ENCODE assay signal across 8 cellular contexts in genomic region chr1:17335821-17336718, GRCh38. TPM values are rescaled to one million over a fixed set of nuclear protein-coding genes. Genes with fewer than 3 reads are reported as not detected.
DNase-seq lines count a peak whose midpoint lies in the region; ATAC-seq and TF ChIP-seq lines count a peak whose summit lies in the region.

No MANE protein-coding gene starts in this region.

- no peak overlapping the region for H3K27ac ChIP-seq in SJCRH30
- H3K27ac ChIP-seq in prostate gland = no peak overlapping the region

- ATAC-seq in Right ventricle myocardium superior (ENCODE audit: poor library complexity) (no peak), HG02623 (IDR thresholded peaks at IDR 0.05; ENCODE audit: unreplicated experiment) (no peak)

- H3K9me3 ChIP-seq in SJCRH30 (replicated peaks) (no peaks in the 10 kb centered on the region), prostate gland (no peaks in the 10 kb centered on the region)

- H3K4me3 ChIP-seq in SJCRH30 = no peak overlapping the region
- H3K4me3 ChIP-seq in prostate gland = no peak overlapping the region

- WGBS in prostate gland = 34% methylated on average over 20 of the region's 20 CpGs

- H3K27me3 ChIP-seq in SJCRH30 = 0 out of 2 replicates have a peak, but pooled peaks cover 3% of the 10 kb centered on the region
- no peaks in the 10 kb centered on the region for H3K27me3 ChIP-seq in prostate gland (replicated peaks; ENCODE audit: insufficient read depth)

- intact Hi-C loops in Right ventricle myocardium superior (cut with DNase I) = loop anchor here (5.0 kb wide), 1 partner anchor 209 kb away; no protein-coding TSS in a partner anchor
- intact Hi-C loops in prostate gland (cut with DNase I) = loop anchor here (10.0 kb wide), 1 partner anchor 211 kb away; no protein-coding TSS in a partner anchor

- TF ChIP-seq CTCF in prostate gland (IDR thresholded peaks at IDR 0.05) = peak; percentile 72 to 84 (median 74)

- TF ChIP-seq POLR2A in prostate gland (IDR thresholded peaks at IDR 0.05) = no peak

- DNase-seq in DMS 273 treated with DMSO at 0.1 percent for 48 hours (lab: John Stamatoyannopoulos, UW) = peak; percentile 26
- DNase-seq in KG1 (lab: John Stamatoyannopoulos, UW) = peak; percentile 59
- peak; percentile 80 to 89 for DNase-seq in SJCRH30
- DNase-seq in activated naive CD4-positive, alpha-beta T cell (lab: John Stamatoyannopoulos, UW) = peak; percentile 23 to 58 (median 44)
- peak; percentile 68 for DNase-seq in Right ventricle myocardium superior
- peak; percentile 66 for DNase-seq in prostate gland (ENCODE audit: low spot score)
- no peak for DNase-seq in cortex of kidney (lab: John Stamatoyannopoulos, UW)

- peaks cover 9% of the 10 kb centered on the region; the same call in 1 of the 2 replicates for H3K4me1 ChIP-seq in SJCRH30
- H3K4me1 ChIP-seq in prostate gland (replicated peaks) = no peaks in the 10 kb centered on the region

- H3K36me3 ChIP-seq in SJCRH30 (no peaks in the 10 kb centered on the region), prostate gland (no peaks in the 10 kb centered on the region)

RNA-seq across cellular contexts. Expression of gene PADI4, which starts 28.1 kb away (rescaled TPM):
- total RNA-seq in SJCRH30 (2014; rRNA removed; shearing (Covaris generic)) = not detected in 2 replicates
- 0.48 TPM for total RNA-seq in Right ventricle myocardium superior
- not detected for total RNA-seq in prostate gland

RNA-seq across cellular contexts. Expression of gene PADI6, which starts 35.9 kb away (rescaled TPM):
- total RNA-seq in SJCRH30 (2014; rRNA removed; shearing (Covaris generic)) = not detected in 2 replicates
- total RNA-seq in Right ventricle myocardium superior = not detected
- not detected for total RNA-seq in prostate gland
